Comparison of ENCODE assay signal across 8 cellular contexts in genomic region chr14:103123128-103123633, GRCh38. TPM values are rescaled to one million over a fixed set of nuclear protein-coding genes. Genes with fewer than 3 reads are reported as not detected.
A peak's percentile ranks its signal among the peaks of the same experiment; 100 is the strongest.
DNase-seq lines count a peak whose midpoint lies in the region; ATAC-seq lines count a peak whose summit lies in the region.

TNFAIP2 (plus strand) TSS chr14:103123461; CDS start chr14:103126458, 2,997 bp downstream.

- H3K36me3 ChIP-seq in effector memory CD4-positive, alpha-beta T cell (ENCODE audit: control insufficient read depth, insufficient read depth, low read length), result no peaks in the 10 kb centered on the region
- no peaks in the 10 kb centered on the region for H3K36me3 ChIP-seq in aorta (ENCODE audit: control insufficient read depth in 1 of 2, insufficient read depth in 2 of 2, low read length in 1 of 2)

- no peak within 1 kb of the TSS for H3K27ac ChIP-seq in effector memory CD4-positive, alpha-beta T cell (ENCODE audit: insufficient read depth, low read length, poor library complexity, severe bottlenecking)
- no peak within 1 kb of the TSS for H3K27ac ChIP-seq in aorta (ENCODE audit: low read depth in 1 of 2, low read length in 2 of 2)

- peaks cover 23% of the 10 kb centered on the region for H3K27me3 ChIP-seq in effector memory CD4-positive, alpha-beta T cell (replicated peaks; ENCODE audit: control insufficient read depth, insufficient read depth, low read length, poor library complexity, severe bottlenecking)
- H3K27me3 ChIP-seq in aorta (ENCODE audit: control insufficient read depth in 1 of 2, insufficient read depth in 2 of 2, low read length in 1 of 2), result no peaks in the 10 kb centered on the region

- intact Hi-C loops in aorta (cut with DNase I), result no loop called here

- no peaks in the 10 kb centered on the region for H3K9me3 ChIP-seq in effector memory CD4-positive, alpha-beta T cell (ENCODE audit: control insufficient read depth, low read length)
- H3K9me3 ChIP-seq in aorta (ENCODE audit: control insufficient read depth, low read length), result no peaks in the 10 kb centered on the region

- 1% methylated on average over 36 to 61 of the region's 61 CpGs for WGBS in aorta, 2 donors

- H3K4me1 ChIP-seq in effector memory CD4-positive, alpha-beta T cell (ENCODE audit: control insufficient read depth, insufficient read depth, low read length, poor library complexity, severe bottlenecking), result peaks cover 17% of the 10 kb centered on the region
- no peaks in the 10 kb centered on the region for H3K4me1 ChIP-seq in aorta (ENCODE audit: control insufficient read depth in 1 of 2, insufficient read depth in 2 of 2, low read length in 2 of 2)

- DNase-seq in Daoy (ENCODE audit: low read depth) (peak; percentile 70), MV-4-11 (lab: John Stamatoyannopoulos, UW) (peak; percentile 30), mucosa of gallbladder (ENCODE audit: low spot score) (peak; percentile 54), aorta (peak; percentile 82 to 91), NCI-H1048 (lab: John Stamatoyannopoulos, UW) (no peak), GM19238 (ENCODE audit: insufficient read length, low spot score) (no peak), germinal center (ENCODE audit: low spot score) (no peak)
- DNase-seq in effector memory CD4-positive, alpha-beta T cell, result no peak

- H3K4me3 ChIP-seq in effector memory CD4-positive, alpha-beta T cell (ENCODE audit: insufficient read depth, low read depth, low read length, poor library complexity, severe bottlenecking), result peak within 1 kb of the TSS; percentile 29
- peak within 1 kb of the TSS; percentile 28 for H3K4me3 ChIP-seq in aorta (ENCODE audit: low read length in 2 of 2)

- ATAC-seq in aorta (ENCODE audit: low FRiP score), result peak; percentile 58

RNA-seq across cellular contexts. Expression of gene TNFAIP2, which starts in this region (rescaled TPM):
- 137 and 142 TPM in 2 replicates for total RNA-seq in Daoy (2014; rRNA removed; shearing (Covaris generic))
- total RNA-seq in mucosa of gallbladder, result 133 TPM
- 100 to 1,000 TPM in 1 of 2 donors, 10 to 100 TPM in 1; 87.3 to 219 TPM for total RNA-seq in aorta
- 10 to 100 TPM; 26.8 to 90.8 TPM for polyA plus RNA-seq in aorta

Comparison
In these comparisons a context has a peak if more than half of its experiments do, and no peak if none do; other contexts are left out.
1. DNase-seq: peak in Daoy (single experiment), MV-4-11 (single experiment), mucosa of gallbladder (single experiment) and aorta (2 of 2); none in effector memory CD4-positive, alpha-beta T cell (0 of 3), NCI-H1048 (single experiment), GM19238 (single experiment) and germinal center (single experiment).